ENCODE assay signal across 2 cellular contexts in the genomic region with DNA sequence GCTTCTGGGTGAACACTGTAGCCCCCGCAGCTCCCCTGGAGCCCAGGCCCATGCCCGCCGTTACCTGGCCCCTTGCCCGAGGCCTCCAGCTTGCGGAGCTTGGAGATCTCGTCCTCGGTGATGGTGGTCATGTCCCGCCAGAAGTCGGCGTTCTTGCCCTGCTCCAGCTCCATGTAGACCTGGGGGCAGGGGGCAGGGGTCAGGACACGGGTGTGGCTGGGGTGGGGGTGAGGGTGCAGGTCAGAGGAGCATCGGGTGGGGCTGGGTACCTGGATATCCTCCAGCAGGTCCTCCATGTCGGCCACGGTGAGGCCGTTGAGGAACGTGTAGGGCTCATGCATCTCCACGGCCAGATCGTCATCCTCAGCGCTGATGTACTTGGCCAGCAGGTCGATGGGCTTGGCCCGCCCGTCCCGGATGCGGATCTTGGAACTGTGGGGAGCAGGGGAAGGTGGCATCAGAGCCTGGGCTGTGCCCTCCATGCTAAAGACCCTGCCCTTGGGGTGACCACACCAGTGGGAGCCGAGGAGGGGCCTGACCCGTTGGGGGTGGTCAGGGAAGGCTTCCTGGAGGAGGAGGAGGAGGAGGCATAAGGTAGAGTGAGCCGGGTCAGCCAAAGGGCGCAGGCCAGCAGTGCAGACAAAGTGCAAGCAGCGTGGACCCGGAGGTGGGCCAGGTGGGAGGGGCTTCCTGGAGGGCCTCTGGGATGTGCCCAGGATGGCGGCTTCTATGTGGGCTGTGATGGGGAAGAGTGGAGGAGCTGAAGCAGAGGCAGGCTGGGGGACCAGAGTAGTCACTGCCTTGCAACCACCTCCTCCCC.
A peak's percentile ranks its signal among the peaks of the same experiment; 100 is the strongest.
TF ChIP-seq lines count a peak whose summit lies in the region.

No MANE protein-coding gene starts in this region.

TF ChIP-seq in A549, 52 proteins besides CTCF, POLR2A, EP300 and RAD21:
- no peak for TF ChIP-seq CHD4 (IDR thresholded peaks at IDR 0.05; ENCODE audit: borderline replicate concordance)
- TF ChIP-seq ZFP36 (IDR thresholded peaks at IDR 0.05; ENCODE audit: borderline replicate concordance, partially characterized antibody) = peak; percentile 72
- no peak for TF ChIP-seq SREBF2 (IDR thresholded peaks at IDR 0.05)

TF ChIP-seq in HEK293T, 16 proteins besides CTCF, POLR2A, EP300 and RAD21:
- TF ChIP-seq LEF1 (IDR thresholded peaks at IDR 0.05; ENCODE audit: borderline replicate concordance) = no peak
- TF ChIP-seq HDGF (IDR thresholded peaks at IDR 0.05; ENCODE audit: borderline replicate concordance) = no peak
- TF ChIP-seq ELF4 (IDR thresholded peaks at IDR 0.05) = no peak
- TF ChIP-seq FOXM1 (IDR thresholded peaks at IDR 0.05; ENCODE audit: borderline replicate concordance) = no peak
TF ChIP-seq in HEK293T: peak in this region for 0.
